9 cellular contexts compared by ENCODE assay signal in genomic region chr12:51390457-51391046, GRCh38.
DNase-seq lines count a peak whose midpoint lies in the region; ATAC-seq and TF ChIP-seq lines count a peak whose summit lies in the region.
"Had no signal": no experiment of that assay in that cellular context is flagged by ENCODE, and none has a peak within 500 bp of the region (broad histone marks: within the 10 kb centered on the region; RNA-seq: fewer than 3 reads in every experiment).

No MANE protein-coding gene starts in this region.

- H3K36me3 ChIP-seq in BLaER1 (no peaks in the 10 kb centered on the region), mucosa of stomach (ENCODE audit: control insufficient read depth, insufficient read depth, low read length) (no peaks in the 10 kb centered on the region)
- H3K36me3 ChIP-seq: ovary had no signal

- H3K4me1 ChIP-seq in BLaER1 (peaks cover 37% of the 10 kb centered on the region), mucosa of stomach (ENCODE audit: control insufficient read depth, insufficient read depth, low read length) (peaks cover 66% of the 10 kb centered on the region)

- H3K4me3 ChIP-seq in BLaER1 (no peak overlapping the region), choroid plexus epithelial cell (ENCODE audit: low read depth, low read length) (peak overlapping the region; percentile 60), mucosa of stomach (ENCODE audit: low read length) (peak overlapping the region; percentile 78)

- DNase-seq in KBM-7 (peak; percentile 77), choroid plexus epithelial cell (ENCODE audit: low read depth) (no peak)
- DNase-seq in effector CD4-positive, alpha-beta T cell: no peak

- no peaks in the 10 kb centered on the region for H3K9me3 ChIP-seq in BLaER1
- no peaks in the 10 kb centered on the region for H3K9me3 ChIP-seq in mucosa of stomach (ENCODE audit: control insufficient read depth, low read length)
- H3K9me3 ChIP-seq: ovary had no signal

- TF ChIP-seq CTCF in choroid plexus epithelial cell (conservative IDR thresholded peaks at IDR 0.05; ENCODE audit: low read depth, low read length): no peak

- H3K9ac ChIP-seq in BLaER1: no peak overlapping the region
- peak overlapping the region; percentile 96 for H3K9ac ChIP-seq in mucosa of stomach (ENCODE audit: low read length)

- in situ Hi-C loops in KBM-7 (cut with MboI; ENCODE audit: low pct_unique_long_range_greater_than_20kb, low sequenced_read_pairs): no loop called here

- peaks cover 27% of the 10 kb centered on the region for H4K20me1 ChIP-seq in BLaER1

- H3K27me3 ChIP-seq in BLaER1: peaks cover 70% of the 10 kb centered on the region
- no peaks in the 10 kb centered on the region for H3K27me3 ChIP-seq in mucosa of stomach (ENCODE audit: control insufficient read depth, insufficient read depth, low read length)
- H3K27me3 ChIP-seq: ovary had no signal

- H3K4me2 ChIP-seq in BLaER1: peak overlapping the region; percentile 99

- no peak for ATAC-seq in GM18498 (IDR thresholded peaks at IDR 0.05; ENCODE audit: unreplicated experiment)
- no peak for ATAC-seq in GM18868 (IDR thresholded peaks at IDR 0.05; ENCODE audit: unreplicated experiment)
- ATAC-seq in HG03175 (IDR thresholded peaks at IDR 0.05; ENCODE audit: unreplicated experiment): no peak

- no peak overlapping the region for H3K27ac ChIP-seq in BLaER1
